Comparison of ENCODE assay signal across 31 cellular contexts in genomic region chr13:38844581-38844980, GRCh38.
"Had no signal": no experiment of that assay in that cellular context is flagged by ENCODE, and none has a peak within 500 bp of the region (broad histone marks: within the 10 kb centered on the region; RNA-seq: fewer than 3 reads in every experiment).

No MANE protein-coding gene starts in this region.

- H3K9me3 Mint-ChIP-seq: activated CD4-positive, alpha-beta memory T cell treated with anti-CD3 and anti-CD28 coated beads for 36 hours; activated CD4-positive, alpha-beta T cell treated with anti-CD3 and anti-CD28 coated beads, Interleukin-2, amount 10 ng/mL, durations not matched to agents 24 days and 14 days; activated naive CD4-positive, alpha-beta T cell treated with anti-CD3 and anti-CD28 coated beads, Interleukin-2, amount 10 ng/mL, durations not matched to agents 7 days and 5 days; activated naive CD8-positive, alpha-beta T cell treated with anti-CD3 and anti-CD28 coated beads, Interleukin-2, amount 10 ng/mL, durations not matched to agents 7 days and 5 days; activated T-helper 1 cell treated with anti-CD3 and anti-CD28 coated beads, Interleukin-12 subunit alpha, Interleukin-12 subunit beta, Interleukin-2, Interleukin-4 antibody, amounts not matched to agents 30 ng/mL and 10 ng/mL and 1 ng/mL, durations not matched to agents 14 hours and 24 hours and 36 hours; activated T-helper 2 cell treated with anti-CD3 and anti-CD28 coated beads, Interferon-gamma antibody, Interleukin-2, Interleukin-4, amounts not matched to agents 10 μg/mL and 5 μg/mL and 100 μg/mL, durations not matched to agents 14 hours and 24 hours and 36 hours; brain; T-helper 2 cell treated with Interferon-gamma antibody and Interleukin-4, amounts not matched to agents 5 μg/mL and 100 μg/mL, for 36 hours had no signal

- H3K36me3 ChIP-seq: ascending aorta, breast epithelium, colonic mucosa, WERI-Rb-1 had no signal

- H3K4me3 Mint-ChIP-seq: activated CD4-positive, alpha-beta memory T cell treated with anti-CD3 and anti-CD28 coated beads for 36 hours; activated CD4-positive, alpha-beta T cell treated with anti-CD3 and anti-CD28 coated beads for 36 hours; activated CD4-positive, alpha-beta T cell treated with anti-CD3 and anti-CD28 coated beads, Interleukin-2, amount 10 ng/mL, durations not matched to agents 24 days and 14 days; activated CD8-positive, alpha-beta memory T cell treated with anti-CD3 and anti-CD28 coated beads, Interleukin-2, amount 10 ng/mL, durations not matched to agents 7 days and 5 days; activated CD8-positive, alpha-beta T cell treated with anti-CD3 and anti-CD28 coated beads, Interleukin-2, amount 10 ng/mL, durations not matched to agents 7 days and 5 days; activated naive CD4-positive, alpha-beta T cell treated with anti-CD3 and anti-CD28 coated beads, Interleukin-2, amount 10 ng/mL, durations not matched to agents 7 days and 5 days; activated naive CD8-positive, alpha-beta T cell treated with anti-CD3 and anti-CD28 coated beads, Interleukin-2, amount 10 ng/mL, durations not matched to agents 7 days and 5 days; activated T-helper 1 cell treated with anti-CD3 and anti-CD28 coated beads, Interleukin-12 subunit alpha, Interleukin-12 subunit beta, Interleukin-2, Interleukin-4 antibody, amounts not matched to agents 30 ng/mL and 10 ng/mL and 1 ng/mL, durations not matched to agents 14 hours and 24 hours and 36 hours; brain; T-helper 17 cell; T-helper 2 cell treated with Interferon-gamma antibody and Interleukin-4, amounts not matched to agents 5 μg/mL and 100 μg/mL, for 36 hours had no signal

- H3K27ac ChIP-seq: ascending aorta, breast epithelium, cardiac muscle cell, colonic mucosa, WERI-Rb-1 had no signal

- H3K9me3 ChIP-seq: ascending aorta, breast epithelium, colonic mucosa had no signal

- H3K4me1 Mint-ChIP-seq: activated CD4-positive, alpha-beta T cell treated with anti-CD3 and anti-CD28 coated beads for 36 hours; activated CD4-positive, alpha-beta T cell treated with anti-CD3 and anti-CD28 coated beads, Interleukin-2, amount 10 ng/mL, durations not matched to agents 24 days and 14 days; activated CD8-positive, alpha-beta memory T cell treated with anti-CD3 and anti-CD28 coated beads, Interleukin-2, amount 10 ng/mL, durations not matched to agents 7 days and 5 days; activated naive CD4-positive, alpha-beta T cell treated with anti-CD3 and anti-CD28 coated beads, Interleukin-2, amount 10 ng/mL, durations not matched to agents 7 days and 5 days; activated naive CD8-positive, alpha-beta T cell treated with anti-CD3 and anti-CD28 coated beads, Interleukin-2, amount 10 ng/mL, durations not matched to agents 7 days and 5 days; brain; T-helper 17 cell had no signal

- DNase-seq: activated CD4-positive, alpha-beta memory T cell treated with anti-CD3 and anti-CD28 coated beads for 36 hours; activated CD4-positive, alpha-beta T cell treated with anti-CD3 and anti-CD28 coated beads for 36 hours; activated CD4-positive, alpha-beta T cell treated with anti-CD3 and anti-CD28 coated beads, Interleukin-2, amount 10 ng/mL, durations not matched to agents 24 days and 14 days; activated CD4-positive, CD25-positive, alpha-beta regulatory T cell; activated CD4-positive, CD25-positive, alpha-beta regulatory T cell treated with anti-CD3 and anti-CD28 coated beads, Interleukin-2, amount 50 U/mL, for 72 hours; activated CD8-positive, alpha-beta memory T cell treated with anti-CD3 and anti-CD28 coated beads, Interleukin-2, amount 10 ng/mL, durations not matched to agents 7 days and 5 days; activated CD8-positive, alpha-beta memory T cell treated with anti-CD3 and anti-CD28 coated beads, Interleukin-2, amount 50 U/mL, for 4 hours; activated CD8-positive, alpha-beta T cell treated with anti-CD3 and anti-CD28 coated beads, Interleukin-2, amount 10 ng/mL, durations not matched to agents 7 days and 5 days; activated effector memory CD4-positive, alpha-beta T cell treated with anti-CD3 and anti-CD28 coated beads, Interleukin-2, amount 50 U/mL, for 16 hours; activated naive CD4-positive, alpha-beta T cell treated with anti-CD3 and anti-CD28 coated beads, Interleukin-2, amount 10 ng/mL, durations not matched to agents 7 days and 5 days; activated naive CD8-positive, alpha-beta T cell treated with anti-CD3 and anti-CD28 coated beads, Interleukin-2, amount 10 ng/mL, durations not matched to agents 7 days and 5 days; activated T-cell treated with anti-CD3 and anti-CD28 coated beads, Interleukin-2, amount 50 U/mL, for 1 hour; activated T-cell treated with anti-CD3 and anti-CD28 coated beads, Interleukin-2, amount 50 U/mL, for 48 hours; central memory CD4-positive, alpha-beta T cell; cerebellar nuclear complex; colonic mucosa; effector CD8-positive, alpha-beta T cell; foreskin fibroblast; head of caudate nucleus; T-helper 1 cell; T-helper 17 cell; T1000; WERI-Rb-1 had no signal

- H3K27me3 Mint-ChIP-seq: activated CD4-positive, alpha-beta T cell treated with anti-CD3 and anti-CD28 coated beads, Interleukin-2, amount 10 ng/mL, durations not matched to agents 24 days and 14 days; brain had no signal

- H3K27ac Mint-ChIP-seq: activated CD4-positive, alpha-beta memory T cell treated with anti-CD3 and anti-CD28 coated beads for 36 hours; activated CD4-positive, alpha-beta T cell treated with anti-CD3 and anti-CD28 coated beads for 36 hours; activated CD4-positive, alpha-beta T cell treated with anti-CD3 and anti-CD28 coated beads, Interleukin-2, amount 10 ng/mL, durations not matched to agents 24 days and 14 days; activated CD8-positive, alpha-beta memory T cell treated with anti-CD3 and anti-CD28 coated beads, Interleukin-2, amount 10 ng/mL, durations not matched to agents 7 days and 5 days; activated CD8-positive, alpha-beta T cell treated with anti-CD3 and anti-CD28 coated beads, Interleukin-2, amount 10 ng/mL, durations not matched to agents 7 days and 5 days; activated naive CD4-positive, alpha-beta T cell treated with anti-CD3 and anti-CD28 coated beads, Interleukin-2, amount 10 ng/mL, durations not matched to agents 7 days and 5 days; activated naive CD4-positive, alpha-beta T cell treated with anti-CD3 and anti-CD28 coated beads, Interleukin-2, amount 50 U/mL, for 72 hours; activated naive CD8-positive, alpha-beta T cell treated with anti-CD3 and anti-CD28 coated beads, Interleukin-2, amount 10 ng/mL, durations not matched to agents 7 days and 5 days; activated T-helper 1 cell treated with anti-CD3 and anti-CD28 coated beads, Interleukin-12 subunit alpha, Interleukin-12 subunit beta, Interleukin-2, Interleukin-4 antibody, amounts not matched to agents 30 ng/mL and 10 ng/mL and 1 ng/mL, durations not matched to agents 14 hours and 24 hours and 36 hours; activated T-helper 2 cell treated with anti-CD3 and anti-CD28 coated beads, Interferon-gamma antibody, Interleukin-2, Interleukin-4, amounts not matched to agents 10 μg/mL and 5 μg/mL and 100 μg/mL, durations not matched to agents 14 hours and 24 hours and 36 hours; brain; T-helper 17 cell; T-helper 2 cell treated with Interferon-gamma antibody and Interleukin-4, amounts not matched to agents 5 μg/mL and 100 μg/mL, for 36 hours had no signal

- H3K4me1 ChIP-seq: ascending aorta, breast epithelium, colonic mucosa had no signal

- H3K27me3 ChIP-seq: ascending aorta, breast epithelium, cardiac muscle cell, colonic mucosa had no signal

- H3K36me3 Mint-ChIP-seq: activated CD4-positive, alpha-beta memory T cell treated with anti-CD3 and anti-CD28 coated beads for 36 hours; activated CD8-positive, alpha-beta memory T cell treated with anti-CD3 and anti-CD28 coated beads, Interleukin-2, amount 10 ng/mL, durations not matched to agents 7 days and 5 days; activated naive CD4-positive, alpha-beta T cell treated with anti-CD3 and anti-CD28 coated beads, Interleukin-2, amount 10 ng/mL, durations not matched to agents 7 days and 5 days; activated naive CD4-positive, alpha-beta T cell treated with anti-CD3 and anti-CD28 coated beads, Interleukin-2, amount 50 U/mL, for 72 hours; activated naive CD8-positive, alpha-beta T cell treated with anti-CD3 and anti-CD28 coated beads, Interleukin-2, amount 10 ng/mL, durations not matched to agents 7 days and 5 days; brain had no signal

- H3K4me3 ChIP-seq: ascending aorta, breast epithelium, cardiac muscle cell, colonic mucosa had no signal
